ENCODE assay signal across 13 cellular contexts in genomic region chr7:158649279-158649678, GRCh38. TPM values are rescaled to one million over a fixed set of nuclear protein-coding genes. Genes with fewer than 3 reads are reported as not detected.
DNase-seq lines count a peak whose midpoint lies in the region; ATAC-seq and TF ChIP-seq lines count a peak whose summit lies in the region.
"Had no signal": no experiment of that assay in that cellular context is flagged by ENCODE, and none has a peak within 500 bp of the region (broad histone marks: within the 10 kb centered on the region; RNA-seq: fewer than 3 reads in every experiment).

No MANE protein-coding gene starts in this region.

- DNase-seq in GM23248 (peak; percentile 95), RWPE2 (ENCODE audit: low spot score) (no peak), fibroblast of the aortic adventitia (ENCODE audit: low read depth) (peak; percentile 97), retina (no peak), NCI-H510A treated with DMSO at 0.1 percent for 48 hours (lab: John Stamatoyannopoulos, UW) (no peak), SKM-1 (lab: John Stamatoyannopoulos, UW; ENCODE audit: unreplicated experiment) (no peak)
- no peak for DNase-seq in stimulated activated CD4-positive, alpha-beta T cell treated with anti-CD3 and anti-CD28 coated beads, Interleukin-2, amount 100 ng/mL, for 24 hours
- DNase-seq: activated naive CD8-positive, alpha-beta T cell treated with anti-CD3 and anti-CD28 coated beads, Interleukin-2, amount 50 U/mL, for 24 hours; NCI-H748 treated with DMSO at 0.1 percent for 48 hours; right cardiac atrium; stimulated activated naive CD4-positive, alpha-beta T cell had no signal

- peaks cover 35% of the 10 kb centered on the region for H3F3A ChIP-seq in GM23248 (ENCODE audit: insufficient read depth)

- H3K27ac ChIP-seq in GM23248 (peak overlapping the region; percentile 81), RWPE2 (ENCODE audit: poor library complexity, severe bottlenecking) (peak overlapping the region; percentile 49)
- H3K27ac ChIP-seq: VCaP had no signal

- peaks cover 29% of the 10 kb centered on the region for H3K4me1 ChIP-seq in GM23248 (ENCODE audit: insufficient read depth)
- peaks cover 11% of the 10 kb centered on the region for H3K4me1 ChIP-seq in RWPE2 (ENCODE audit: insufficient read depth, poor library complexity, severe bottlenecking)
- H3K4me1 ChIP-seq in skeletal muscle satellite cell (ENCODE audit: control insufficient read depth, insufficient read depth, low read length) = peaks cover 39% of the 10 kb centered on the region

- WGBS in GM23248 (ENCODE audit: low coverage in 1 of 2, low lambda C conversion rate in 2 of 2, missing lambda C conversion rate in 2 of 2), 2 experiments = 2% methylated on average over 2 of the region's 2 CpGs

- TF ChIP-seq CTCF in RWPE2 (IDR thresholded peaks at IDR 0.05; ENCODE audit: poor library complexity, severe bottlenecking) = no peak
- TF ChIP-seq CTCF in fibroblast of the aortic adventitia (IDR thresholded peaks at IDR 0.05; ENCODE audit: insufficient read depth, low read length) = no peak

- H3K9me2 ChIP-seq in GM23248 (ENCODE audit: insufficient read depth) = no peaks in the 10 kb centered on the region

- H3K27me3 ChIP-seq in GM23248 (replicated peaks; ENCODE audit: insufficient read depth) (no peaks in the 10 kb centered on the region), RWPE2 (ENCODE audit: insufficient read depth, poor library complexity, severe bottlenecking) (no peaks in the 10 kb centered on the region), skeletal muscle satellite cell (ENCODE audit: control insufficient read depth, insufficient read depth, low read length) (no peaks in the 10 kb centered on the region)

- in situ Hi-C loops in GM23248 (cut with MboI) = no loop called here

- H4K20me1 ChIP-seq in GM23248 (ENCODE audit: insufficient read depth) = no peaks in the 10 kb centered on the region

- H3K9ac ChIP-seq in GM23248 = no peak overlapping the region
- peak overlapping the region; percentile 67 for H3K9ac ChIP-seq in skeletal muscle satellite cell (ENCODE audit: low read depth, low read length)

- H3K79me2 ChIP-seq in GM23248 (ENCODE audit: insufficient read depth) = peaks cover 23% of the 10 kb centered on the region; the same call in 1 of the 2 replicates

- H3K4me2 ChIP-seq in GM23248 (ENCODE audit: unreplicated experiment) (peak overlapping the region; percentile 47), skeletal muscle satellite cell (ENCODE audit: low read length) (peak overlapping the region; percentile 64)

- H3K9me3 ChIP-seq in GM23248 (ENCODE audit: low read depth) (no peaks in the 10 kb centered on the region), RWPE2 (ENCODE audit: severe bottlenecking) (no peaks in the 10 kb centered on the region), skeletal muscle satellite cell (replicated peaks; ENCODE audit: low read length) (no peaks in the 10 kb centered on the region)

- H3K36me3 ChIP-seq in GM23248 (ENCODE audit: low read depth) (no peaks in the 10 kb centered on the region; the same call in 1 of the 2 replicates), RWPE2 (ENCODE audit: low read depth) (peaks cover 75% of the 10 kb centered on the region), skeletal muscle satellite cell (ENCODE audit: insufficient read depth, low read length) (peaks cover 25% of the 10 kb centered on the region)

- H2AFZ ChIP-seq in GM23248 = no peak overlapping the region

- H3K4me3 ChIP-seq in GM23248 = no peak overlapping the region
- no peak overlapping the region for H3K4me3 ChIP-seq in RWPE2 (ENCODE audit: severe bottlenecking)
- H3K4me3 ChIP-seq in fibroblast of the aortic adventitia (ENCODE audit: low read depth, low read length) = no peak overlapping the region
- peak overlapping the region; percentile 40 for H3K4me3 ChIP-seq in skeletal muscle satellite cell (ENCODE audit: low read length)

- ATAC-seq in RWPE2 (ENCODE audit: low read depth) = peak; percentile 86
- ATAC-seq: activated naive CD8-positive, alpha-beta T cell treated with anti-CD3 and anti-CD28 coated beads, Interleukin-2, amount 50 U/mL, for 24 hours had no signal

RNA-seq across cellular contexts. Expression of gene NCAPG2, which starts 55.3 kb away (rescaled TPM):
- 15.6 and 15.7 TPM in 2 replicates for total RNA-seq in GM23248 (2014; rRNA removed; shearing (Covaris generic))
- polyA plus RNA-seq in GM23248 (2016; fragmentation: Nextera tagmentation; extraction: Ambion mirVana) = 15.7 and 17.3 TPM in 2 replicates
- 8.9 and 35.0 TPM in 2 replicates for total RNA-seq in fibroblast of the aortic adventitia (ENCODE audit: low replicate concordance)
- total RNA-seq in skeletal muscle satellite cell (2012; rRNA removed) = 16.7 and 20.1 TPM in 2 replicates

Comparison
In these comparisons a context has a peak if more than half of its experiments do, and no peak if none do; other contexts are left out.
1. DNase-seq: peak in GM23248 (single experiment) and fibroblast of the aortic adventitia (single experiment); none in RWPE2 (single experiment), retina (single experiment), NCI-H510A treated with DMSO at 0.1 percent for 48 hours (single experiment), SKM-1 (single experiment) and stimulated activated CD4-positive, alpha-beta T cell treated with anti-CD3 and anti-CD28 coated beads, Interleukin-2, amount 100 ng/mL, for 24 hours (0 of 2).